2 cellular contexts compared by ENCODE assay signal in genomic region chr2:73282924-73283544, GRCh38.
TF ChIP-seq lines count a peak whose summit lies in the region.

No MANE protein-coding gene starts in this region.

TF ChIP-seq in SK-N-SH, 30 proteins besides CTCF, POLR2A, EP300 and RAD21 (continued from another document):
- TF ChIP-seq, protein P1, sequence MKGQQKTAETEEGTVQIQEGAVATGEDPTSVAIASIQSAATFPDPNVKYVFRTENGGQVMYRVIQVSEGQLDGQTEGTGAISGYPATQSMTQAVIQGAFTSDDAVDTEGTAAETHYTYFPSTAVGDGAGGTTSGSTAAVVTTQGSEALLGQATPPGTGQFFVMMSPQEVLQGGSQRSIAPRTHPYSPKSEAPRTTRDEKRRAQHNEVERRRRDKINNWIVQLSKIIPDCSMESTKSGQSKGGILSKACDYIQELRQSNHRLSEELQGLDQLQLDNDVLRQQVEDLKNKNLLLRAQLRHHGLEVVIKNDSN (IDR thresholded peaks at IDR 0.05; ENCODE audit: borderline replicate concordance, low read depth), result no peak
- TF ChIP-seq SIN3A (IDR thresholded peaks at IDR 0.05; ENCODE audit: borderline replicate concordance, low read depth, low read length) (no peak), GATA2 (CRISPR knock-in tag; IDR thresholded peaks at IDR 0.05) (no peak), FOSL2 (IDR thresholded peaks at IDR 0.05; ENCODE audit: borderline replicate concordance, low read depth) (no peak), RXRA (IDR thresholded peaks at IDR 0.05; ENCODE audit: borderline replicate concordance, low read depth) (no peak), MXI1 (IDR thresholded peaks at IDR 0.05; ENCODE audit: low read depth, low read length) (no peak), TAF1 (IDR thresholded peaks at IDR 0.05; ENCODE audit: borderline replicate concordance, low read depth, low read length) (no peak), YY1 (IDR thresholded peaks at IDR 0.05; ENCODE audit: low read depth) (no peak), ZBTB33 (IDR thresholded peaks at IDR 0.05; ENCODE audit: borderline replicate concordance, low read depth) (no peak), CHD2 (IDR thresholded peaks at IDR 0.05; ENCODE audit: low read length, partially characterized antibody) (no peak), RCOR1 (IDR thresholded peaks at IDR 0.05; ENCODE audit: low read length) (no peak), USF2 (IDR thresholded peaks at IDR 0.05; ENCODE audit: borderline replicate concordance, low read depth, low read length) (no peak), POLR2AphosphoS5 (IDR thresholded peaks at IDR 0.05; ENCODE audit: low read depth, low read length) (no peak)
TF ChIP-seq in SK-N-SH: peak in this region for 0.

TF ChIP-seq in SK-N-SH treated with all-trans-retinoic acid at 6 μM for 48 hours, 23 proteins besides CTCF, POLR2A, EP300 and RAD21 (continued from another document):
- TF ChIP-seq GLIS3 (CRISPR knock-in tag; IDR thresholded peaks at IDR 0.05) (no peak), ZFP3 (CRISPR knock-in tag; IDR thresholded peaks at IDR 0.05) (no peak), ZNF8 (CRISPR knock-in tag; IDR thresholded peaks at IDR 0.05) (no peak), POU6F1 (CRISPR knock-in tag; IDR thresholded peaks at IDR 0.05; ENCODE audit: borderline replicate concordance, low read depth) (no peak), TSHZ2 (CRISPR knock-in tag; IDR thresholded peaks at IDR 0.05) (no peak)
